1 cellular context compared by ENCODE assay signal in the genomic region with DNA sequence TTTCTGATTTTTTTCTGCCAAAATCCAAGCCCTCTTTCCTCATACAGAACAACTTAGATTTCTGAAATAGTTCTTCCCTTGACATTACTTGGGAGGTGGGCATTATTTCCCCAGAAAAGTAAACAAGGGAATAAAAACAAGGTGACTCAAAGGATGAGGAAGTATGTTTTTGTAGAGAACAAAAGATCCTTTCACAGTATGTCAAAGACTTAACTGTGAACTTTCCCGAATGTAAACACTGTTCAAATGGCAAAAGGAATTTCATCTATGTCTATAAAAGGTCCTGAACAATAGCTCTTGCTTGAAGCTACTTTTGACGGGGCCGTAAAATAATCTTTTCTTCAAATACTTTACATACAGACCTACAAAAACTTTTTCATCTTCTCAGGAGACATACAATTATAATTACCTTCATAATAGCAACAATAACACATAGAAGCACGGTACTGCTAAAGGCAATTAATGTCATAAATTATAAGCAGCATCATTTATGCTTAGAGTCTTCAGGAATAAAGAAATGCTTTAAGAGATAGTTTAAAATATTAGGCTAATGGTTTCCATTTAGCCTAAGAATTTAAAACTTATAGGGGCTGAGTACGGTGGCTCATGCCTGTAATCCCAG.
TF ChIP-seq lines count a peak whose summit lies in the region.

No MANE protein-coding gene starts in this region.

TF ChIP-seq in HCT116, 20 proteins besides CTCF, POLR2A, EP300 and RAD21 (continued from another document):
- TF ChIP-seq EZH2phosphoT487 (IDR thresholded peaks at IDR 0.05; ENCODE audit: borderline replicate concordance) (no peak), ZNF274 (IDR thresholded peaks at IDR 0.05; ENCODE audit: low read depth, low read length) (no peak), CBX3 (IDR thresholded peaks at IDR 0.05; ENCODE audit: low read depth) (peak; percentile 63), TCF7L2 (IDR thresholded peaks at IDR 0.05; ENCODE audit: borderline replicate concordance, extremely low read depth, insufficient read depth, insufficient read length) (peak; percentile 22), SRF (IDR thresholded peaks at IDR 0.05; ENCODE audit: low read depth) (peak; percentile 61), JUND (IDR thresholded peaks at IDR 0.05) (peak; percentile 59; the same call in 1 of the 2 replicates), ZFX (IDR thresholded peaks at IDR 0.05) (no peak), EGR1 (IDR thresholded peaks at IDR 0.05; ENCODE audit: low read depth) (no peak), YY1 (IDR thresholded peaks at IDR 0.05; ENCODE audit: extremely low read depth, insufficient replicate concordance, low read depth, low read length) (no peak), FOSL1 (IDR thresholded peaks at IDR 0.05; ENCODE audit: low read depth) (peak; percentile 46; the same call in 1 of the 2 replicates), EZH2 (IDR thresholded peaks at IDR 0.05) (no peak), POLR2AphosphoS5 (IDR thresholded peaks at IDR 0.05; ENCODE audit: low read depth, low read length) (no peak)
- TF ChIP-seq, protein P1, sequence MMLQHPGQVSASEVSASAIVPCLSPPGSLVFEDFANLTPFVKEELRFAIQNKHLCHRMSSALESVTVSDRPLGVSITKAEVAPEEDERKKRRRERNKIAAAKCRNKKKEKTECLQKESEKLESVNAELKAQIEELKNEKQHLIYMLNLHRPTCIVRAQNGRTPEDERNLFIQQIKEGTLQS (IDR thresholded peaks at IDR 0.05), result no peak
- TF ChIP-seq, protein P2, sequence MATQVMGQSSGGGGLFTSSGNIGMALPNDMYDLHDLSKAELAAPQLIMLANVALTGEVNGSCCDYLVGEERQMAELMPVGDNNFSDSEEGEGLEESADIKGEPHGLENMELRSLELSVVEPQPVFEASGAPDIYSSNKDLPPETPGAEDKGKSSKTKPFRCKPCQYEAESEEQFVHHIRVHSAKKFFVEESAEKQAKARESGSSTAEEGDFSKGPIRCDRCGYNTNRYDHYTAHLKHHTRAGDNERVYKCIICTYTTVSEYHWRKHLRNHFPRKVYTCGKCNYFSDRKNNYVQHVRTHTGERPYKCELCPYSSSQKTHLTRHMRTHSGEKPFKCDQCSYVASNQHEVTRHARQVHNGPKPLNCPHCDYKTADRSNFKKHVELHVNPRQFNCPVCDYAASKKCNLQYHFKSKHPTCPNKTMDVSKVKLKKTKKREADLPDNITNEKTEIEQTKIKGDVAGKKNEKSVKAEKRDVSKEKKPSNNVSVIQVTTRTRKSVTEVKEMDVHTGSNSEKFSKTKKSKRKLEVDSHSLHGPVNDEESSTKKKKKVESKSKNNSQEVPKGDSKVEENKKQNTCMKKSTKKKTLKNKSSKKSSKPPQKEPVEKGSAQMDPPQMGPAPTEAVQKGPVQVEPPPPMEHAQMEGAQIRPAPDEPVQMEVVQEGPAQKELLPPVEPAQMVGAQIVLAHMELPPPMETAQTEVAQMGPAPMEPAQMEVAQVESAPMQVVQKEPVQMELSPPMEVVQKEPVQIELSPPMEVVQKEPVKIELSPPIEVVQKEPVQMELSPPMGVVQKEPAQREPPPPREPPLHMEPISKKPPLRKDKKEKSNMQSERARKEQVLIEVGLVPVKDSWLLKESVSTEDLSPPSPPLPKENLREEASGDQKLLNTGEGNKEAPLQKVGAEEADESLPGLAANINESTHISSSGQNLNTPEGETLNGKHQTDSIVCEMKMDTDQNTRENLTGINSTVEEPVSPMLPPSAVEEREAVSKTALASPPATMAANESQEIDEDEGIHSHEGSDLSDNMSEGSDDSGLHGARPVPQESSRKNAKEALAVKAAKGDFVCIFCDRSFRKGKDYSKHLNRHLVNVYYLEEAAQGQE (IDR thresholded peaks at IDR 0.05; ENCODE audit: low read depth), result no peak
